16 cellular contexts compared by ENCODE assay signal in genomic region chr6:12718025-12718424, GRCh38. TPM values are rescaled to one million over a fixed set of nuclear protein-coding genes. Genes with fewer than 3 reads are reported as not detected.
DNase-seq lines count a peak whose midpoint lies in the region; ATAC-seq, FAIRE-seq and TF ChIP-seq lines count a peak whose summit lies in the region.
"Had no signal": no experiment of that assay in that cellular context is flagged by ENCODE, and none has a peak within 500 bp of the region (broad histone marks: within the 10 kb centered on the region; RNA-seq: fewer than 3 reads in every experiment).

No MANE protein-coding gene starts in this region.

- H3K27ac Mint-ChIP-seq in stimulated activated naive B cell treated with anti-CD40 and anti-IgM and Interleukin-4, amounts not matched to agents 10 μg/mL and 1 μg/mL and 100 μg/mL, for 72 hours = no peak overlapping the region
- H3K27ac Mint-ChIP-seq: activated naive CD4-positive, alpha-beta T cell treated with anti-CD3 and anti-CD28 coated beads, Interleukin-2, amount 50 U/mL, for 72 hours; CD4-positive, alpha-beta T cell had no signal

- H3K4me1 Mint-ChIP-seq in stimulated activated naive B cell treated with anti-CD40 and anti-IgM and Interleukin-4, amounts not matched to agents 10 μg/mL and 1 μg/mL and 100 μg/mL, for 72 hours = peaks cover 0 to 2% of the 10 kb centered on the region in 2 donors

- peak; percentile 83 for TF ChIP-seq EP300 in neural cell (conservative IDR thresholded peaks at IDR 0.05; ENCODE audit: poor library complexity, severe bottlenecking)

- 7% methylated on average over 3 of the region's 9 CpGs; no CpG with 5 or more reads in 1 of the 2 experiments for WGBS in IMR-90 (ENCODE audit: extremely low coverage in 2 of 2, insufficient read length in 1 of 2), 2 experiments

- H2AK5ac ChIP-seq in IMR-90 (ENCODE audit: low read depth, low read length) = no peak overlapping the region

- H3K79me1 ChIP-seq in IMR-90 (ENCODE audit: low read depth in 1 of 2, low read length in 2 of 2) = no peaks in the 10 kb centered on the region

- TF ChIP-seq CTCF in BJ (IDR thresholded peaks at IDR 0.05; ENCODE audit: insufficient read depth, low read depth, low read length) (no peak), IMR-90 (conservative IDR thresholded peaks at IDR 0.05; ENCODE audit: low read depth, low read length) (no peak), neural cell (IDR thresholded peaks at IDR 0.05; ENCODE audit: poor library complexity, severe bottlenecking) (no peak), kidney (IDR thresholded peaks at IDR 0.05; ENCODE audit: borderline replicate concordance, extremely low read depth, insufficient read depth) (no peak)

- H3K9me3 Mint-ChIP-seq in stimulated activated naive B cell treated with anti-CD40 and anti-IgM and Interleukin-4, amounts not matched to agents 10 μg/mL and 1 μg/mL and 100 μg/mL, for 72 hours = peaks cover 0 to 1% of the 10 kb centered on the region in 2 donors
- H3K9me3 Mint-ChIP-seq: CD4-positive, alpha-beta T cell had no signal

- H3K4me3 ChIP-seq in BJ (ENCODE audit: low read depth, low read length) (no peak overlapping the region), IMR-90 (ENCODE audit: insufficient read depth, low read depth, low read length) (no peak overlapping the region), neural cell (ENCODE audit: low read length) (peak overlapping the region; percentile 41), kidney (ENCODE audit: low read length in 2 of 2) (no peak overlapping the region)
- H3K4me3 ChIP-seq: SJCRH30 had no signal

- in situ Hi-C loops in IMR-90 (cut with MboI; ENCODE audit: low sequenced_read_pairs) = no loop called here

- H3K4me2 ChIP-seq in IMR-90 (ENCODE audit: low read depth, low read length) (no peak overlapping the region), neural cell (ENCODE audit: low read length) (peak overlapping the region; percentile 13)

- intact Hi-C loops in IMR-90 (cut with micrococcal nuclease) (no loop called here), kidney (cut with DNase I) (no loop called here)

- H4K20me1 ChIP-seq in IMR-90 (ENCODE audit: insufficient read depth, low read length) = no peaks in the 10 kb centered on the region
- no peaks in the 10 kb centered on the region for H4K20me1 ChIP-seq in neural cell (ENCODE audit: insufficient read depth)

- H3K4me3 Mint-ChIP-seq in stimulated activated naive B cell treated with anti-CD40 and anti-IgM and Interleukin-4, amounts not matched to agents 10 μg/mL and 1 μg/mL and 100 μg/mL, for 72 hours = no peak overlapping the region
- H3K4me3 Mint-ChIP-seq: CD4-positive, alpha-beta T cell had no signal

- H2BK20ac ChIP-seq in IMR-90 (ENCODE audit: low read depth, low read length) = no peak overlapping the region

- H2AK9ac ChIP-seq in IMR-90 (replicated peaks; ENCODE audit: low read depth, low read length, poor library complexity) = no peak overlapping the region

- dilution Hi-C loops in IMR-90 (cut with HindIII; ENCODE audit: low sequenced_read_pairs, unreplicated experiment) = no loop called here

- POLR2A ChIA-PET in BJ (lab: Charles Lee) (interaction anchor here (0.5 to 0.6 kb wide), 4 partner anchors 32 to 1105 kb away, joined by 3 to 12 read pairs (median 3); no protein-coding TSS in a partner anchor), IMR-90 (lab: Charles Lee; ENCODE audit: unreplicated experiment) (no interaction called here)

- no peaks in the 10 kb centered on the region for H3K36me3 Mint-ChIP-seq in stimulated activated naive B cell treated with anti-CD40 and anti-IgM and Interleukin-4, amounts not matched to agents 10 μg/mL and 1 μg/mL and 100 μg/mL, for 72 hours
- H3K36me3 Mint-ChIP-seq: activated naive CD4-positive, alpha-beta T cell treated with anti-CD3 and anti-CD28 coated beads, Interleukin-2, amount 50 U/mL, for 72 hours had no signal

- H3K27me3 ChIP-seq in BJ (ENCODE audit: control insufficient read depth, insufficient read depth, low read length) (no peaks in the 10 kb centered on the region), IMR-90 (ENCODE audit: control insufficient read depth, insufficient read depth, low read length) (no peaks in the 10 kb centered on the region), neural cell (ENCODE audit: insufficient read depth, low read depth, low read length) (peaks cover 7% of the 10 kb centered on the region)
- H3K27me3 ChIP-seq: SJCRH30 had no signal

- TF ChIP-seq POLR2A in IMR-90 (IDR thresholded peaks at IDR 0.05; ENCODE audit: low read depth, low read length) = no peak

- no peaks in the 10 kb centered on the region for H3K9me1 ChIP-seq in IMR-90 (ENCODE audit: insufficient read depth, low read length)

- H2BK120ac ChIP-seq in IMR-90 (ENCODE audit: low read depth, low read length) = no peak overlapping the region

- H3K27me3 Mint-ChIP-seq in stimulated activated naive B cell treated with anti-CD40 and anti-IgM and Interleukin-4, amounts not matched to agents 10 μg/mL and 1 μg/mL and 100 μg/mL, for 72 hours = peaks cover 29% of the 10 kb centered on the region in 2 donors

- H4K91ac ChIP-seq in IMR-90 (ENCODE audit: insufficient read depth, low read depth, low read length) = no peak overlapping the region

- H3K4me1 ChIP-seq in IMR-90 (ENCODE audit: control insufficient read depth, insufficient read depth, low read length) (no peaks in the 10 kb centered on the region), kidney (ENCODE audit: control insufficient read depth in 1 of 2, insufficient read depth in 1 of 2, low read depth in 1 of 2, low read length in 2 of 2) (no peaks in the 10 kb centered on the region)
- H3K4me1 ChIP-seq: SJCRH30 had no signal

- no peak overlapping the region for H3K18ac ChIP-seq in IMR-90 (ENCODE audit: low read depth, low read length)

- no peak overlapping the region for H4K5ac ChIP-seq in IMR-90 (ENCODE audit: low read depth, low read length)

- peak; percentile 31 for DNase-seq in BJ (ENCODE audit: low read depth)
- DNase-seq in IMR-90 = peak; percentile 0
- no peak for DNase-seq in caudate nucleus (lab: John Stamatoyannopoulos, UW)
- DNase-seq in stimulated activated naive B cell treated with anti-CD40 and anti-IgM and Interleukin-4, amounts not matched to agents 10 μg/mL and 1 μg/mL and 100 μg/mL, for 72 hours = no peak
- no peak for DNase-seq in Ammon's horn (ENCODE audit: low spot score)
- DNase-seq in stimulated activated naive CD4-positive, alpha-beta T cell treated with Interleukin-2 at 50 U/mL for 16 hours (lab: John Stamatoyannopoulos, UW) = no peak
- no peak for DNase-seq in kidney
- DNase-seq: activated CD8-positive, alpha-beta memory T cell treated with anti-CD3 and anti-CD28 coated beads for 24 hours; CD4-positive, alpha-beta T cell; cortex of kidney; NCI-H774; stimulated activated CD4-positive, alpha-beta T cell treated with anti-CD3 and anti-CD28 coated beads, Interleukin-4, amount 100 ng/mL, for 24 hours; stimulated activated naive CD4-positive, alpha-beta T cell had no signal

- no peak for ATAC-seq in IMR-90 (ENCODE audit: low read depth)
- no peak for ATAC-seq in stimulated activated naive B cell treated with anti-CD40 and anti-IgM and Interleukin-4, amounts not matched to agents 10 μg/mL and 1 μg/mL and 100 μg/mL, for 72 hours (replicated peaks)
- ATAC-seq: activated naive CD4-positive, alpha-beta T cell treated with anti-CD3 and anti-CD28 coated beads, Interleukin-2, amount 50 U/mL, for 72 hours had no signal

- no peak overlapping the region for H3K4ac ChIP-seq in IMR-90 (ENCODE audit: low read depth, low read length)

- H3K27ac ChIP-seq in IMR-90 (ENCODE audit: insufficient read depth, low read length) = no peak overlapping the region
- peak overlapping the region; percentile 39 for H3K27ac ChIP-seq in caudate nucleus (ENCODE audit: low read depth, low read length)
- H3K27ac ChIP-seq in neural cell (ENCODE audit: low read length) = peak overlapping the region; percentile 11
- H3K27ac ChIP-seq in kidney (ENCODE audit: low read depth in 2 of 2, low read length in 2 of 2) = no peak overlapping the region
- H3K27ac ChIP-seq: SJCRH30 had no signal

- no peak for FAIRE-seq in kidney (lab: Jason Lieb, UNC)

- H3K56ac ChIP-seq in IMR-90 (ENCODE audit: extremely low read depth, insufficient read depth, low read length) = no peak overlapping the region

- no peak overlapping the region for H3K14ac ChIP-seq in IMR-90 (replicated peaks; ENCODE audit: low read depth, low read length)

- no peaks in the 10 kb centered on the region for H3K9me2 ChIP-seq in neural cell (ENCODE audit: insufficient read depth, low read length)

- H2BK5ac ChIP-seq in IMR-90 (ENCODE audit: low read depth, low read length, poor library complexity, severe bottlenecking) = no peak overlapping the region

- H3K9me3 ChIP-seq in IMR-90 (ENCODE audit: control insufficient read depth, insufficient read depth, low read length) = peaks cover 5% of the 10 kb centered on the region; the same call in 1 of the 2 replicates
- H3K9me3 ChIP-seq in neural cell (ENCODE audit: low read length) = no peaks in the 10 kb centered on the region
- no peaks in the 10 kb centered on the region for H3K9me3 ChIP-seq in kidney (ENCODE audit: control insufficient read depth in 1 of 2, low read length in 2 of 2)
- H3K9me3 ChIP-seq: SJCRH30 had no signal

- no TSS peak for BruUV-seq in IMR-90 (replicated peaks; lab: Mats Ljungman, UMichigan)

- H3K23ac ChIP-seq in IMR-90 (ENCODE audit: low read depth, low read length) = no peak overlapping the region

- H2AFZ ChIP-seq in IMR-90 (replicated peaks; ENCODE audit: low read length, poor library complexity) = no peak overlapping the region
- no peak overlapping the region for H2AFZ ChIP-seq in neural cell (ENCODE audit: low read depth, low read length)

- CTCF ChIA-PET in BJ (lab: Yijun Ruan, JAX) = no interaction called here
- CTCF ChIA-PET in IMR-90 (lab: Yijun Ruan, JAX) = interaction anchor here (1.3 kb wide), 1 partner anchor 24 kb away, joined by 3 read pairs; no protein-coding TSS in a partner anchor

- no peak overlapping the region for H3K9ac ChIP-seq in IMR-90 (ENCODE audit: low read depth, low read length)
- no peak overlapping the region for H3K9ac ChIP-seq in neural cell (ENCODE audit: low read length)
- no peak overlapping the region for H3K9ac ChIP-seq in kidney (ENCODE audit: low read length in 2 of 2)

- TF ChIP-seq RAD21 in IMR-90 (IDR thresholded peaks at IDR 0.05; ENCODE audit: low read length) (no peak), neural cell (conservative IDR thresholded peaks at IDR 0.05) (peak; percentile 14)

- H2BK15ac ChIP-seq in IMR-90 (ENCODE audit: low read depth, low read length) = no peak overlapping the region

- H4K8ac ChIP-seq in IMR-90 (ENCODE audit: low read depth in 2 of 2, low read length in 2 of 2) = no peak overlapping the region

- no peaks in the 10 kb centered on the region for H3K36me3 ChIP-seq in BJ (ENCODE audit: control insufficient read depth, insufficient read depth, low read length)
- H3K36me3 ChIP-seq in IMR-90 (ENCODE audit: control insufficient read depth, insufficient read depth, low read length) = no peaks in the 10 kb centered on the region
- no peaks in the 10 kb centered on the region for H3K36me3 ChIP-seq in neural cell (ENCODE audit: insufficient read depth, low read length)
- no peaks in the 10 kb centered on the region for H3K36me3 ChIP-seq in kidney (ENCODE audit: control insufficient read depth in 1 of 2, insufficient read depth in 2 of 2, low read length in 2 of 2)
- H3K36me3 ChIP-seq: SJCRH30 had no signal

- H3F3A ChIP-seq in neural cell (ENCODE audit: insufficient read depth, low read length, poor library complexity, severe bottlenecking) = peaks cover 4% of the 10 kb centered on the region

- no peaks in the 10 kb centered on the region for H3K79me2 ChIP-seq in neural cell (replicated peaks; ENCODE audit: insufficient read depth, low read length)

RNA-seq across cellular contexts. Expression of gene PHACTR1, which starts 1.5 kb away (rescaled TPM):
- polyA plus RNA-seq in BJ (2011; rRNA removed) (0.40 and 0.42 TPM in 2 replicates), IMR-90 (2012; rRNA removed) (not detected in 2 replicates), neural cell (4.8 and 7.8 TPM in 2 replicates), kidney (ENCODE audit: insufficient read depth, low read depth, low replicate concordance) (3.3 TPM)
- 0.38 and 1.3 TPM in 2 replicates for polyA minus RNA-seq in BJ (2011; rRNA and poly(A)+ RNA removed)
- total RNA-seq in IMR-90 (2012; rRNA removed) (not detected in 2 replicates), kidney (33.6 TPM)
- not detected in 2 replicates for polyA plus RNA-seq in IMR-90 (2012; cell fraction: cytosol; rRNA removed)
- polyA plus RNA-seq in IMR-90 (2012; cell fraction: nucleus; rRNA removed; ENCODE audit: low replicate concordance) = not detected in 2 replicates
- 19.7 and 24.8 TPM in 2 replicates for polyA minus RNA-seq in neural cell

Comparison
In these comparisons a context has a peak if more than half of its experiments do, and no peak if none do; other contexts are left out.
1. DNase-seq: peak in BJ (single experiment) and IMR-90 (single experiment); none in caudate nucleus (0 of 61), stimulated activated naive B cell treated with anti-CD40 and anti-IgM and Interleukin-4, amounts not matched to agents 10 μg/mL and 1 μg/mL and 100 μg/mL, for 72 hours (single experiment), Ammon's horn (single experiment), stimulated activated naive CD4-positive, alpha-beta T cell treated with Interleukin-2 at 50 U/mL for 16 hours (single experiment) and kidney (single experiment).
2. H3K27ac ChIP-seq: peak in caudate nucleus (single experiment) and neural cell (single experiment); none in IMR-90 (single experiment) and kidney (0 of 2).